Comparison of ENCODE assay signal across 21 cellular contexts in genomic region chr1:71658295-71658694, GRCh38.
DNase-seq lines count a peak whose midpoint lies in the region; ATAC-seq and TF ChIP-seq lines count a peak whose summit lies in the region.
"Had no signal": no experiment of that assay in that cellular context is flagged by ENCODE, and none has a peak within 500 bp of the region (broad histone marks: within the 10 kb centered on the region; RNA-seq: fewer than 3 reads in every experiment).

No MANE protein-coding gene starts in this region.

- H3K27me3 ChIP-seq in colonic mucosa = no peaks in the 10 kb centered on the region

- no peak overlapping the region for H3K4me3 ChIP-seq in colonic mucosa

- TF ChIP-seq CTCF in colonic mucosa (IDR thresholded peaks at IDR 0.05) = no peak

- no peaks in the 10 kb centered on the region for H3K36me3 ChIP-seq in colonic mucosa

- H3K9me3 ChIP-seq in colonic mucosa = no peaks in the 10 kb centered on the region

- H3K27ac ChIP-seq in colonic mucosa = no peak overlapping the region
- H3K27ac ChIP-seq: RWPE1 had no signal

- H3K9ac ChIP-seq in colonic mucosa (ENCODE audit: low read depth in 2 of 2, low read length in 2 of 2) = no peak overlapping the region

- DNase-seq in Right ventricle myocardium superior (no peak), Right ventricle myocardium inferior (ENCODE audit: missing footprints) (no peak), astrocyte of the hippocampus (ENCODE audit: low read depth, low spot score) (peak; percentile 14), fibroblast of the conjunctiva (ENCODE audit: low read depth) (peak; percentile 77), stromal cell of bone marrow (ENCODE audit: low read depth) (peak; percentile 44), colonic mucosa (no peak), NCI-H69 (lab: John Stamatoyannopoulos, UW) (no peak)
- DNase-seq: activated CD4-positive, alpha-beta T cell treated with anti-CD3 and anti-CD28 coated beads, Interleukin-2, amount 10 ng/mL, durations not matched to agents 7 days and 5 days; activated CD8-positive, alpha-beta memory T cell treated with anti-CD3 and anti-CD28 coated beads, Interleukin-2, amount 10 ng/mL, durations not matched to agents 7 days and 5 days; activated naive CD4-positive, alpha-beta T cell treated with anti-CD3 and anti-CD28 coated beads for 36 hours; amygdala; effector CD4-positive, alpha-beta T cell; erythroblast; GF-D8; KG1; kidney glomerular epithelial cell; NCI-H146; NCI-H748 treated with DMSO at 0.1 percent for 48 hours had no signal

- ATAC-seq in Right ventricle myocardium superior (ENCODE audit: poor library complexity) = peak; percentile 83
- no peak for ATAC-seq in Right ventricle myocardium inferior
- ATAC-seq in HG02938 (IDR thresholded peaks at IDR 0.05; ENCODE audit: unreplicated experiment) = no peak
- ATAC-seq: activated CD8-positive, alpha-beta memory T cell treated with anti-CD3 and anti-CD28 coated beads, Interleukin-2, amount 10 ng/mL, durations not matched to agents 7 days and 5 days; SK-N-SH treated with all-trans-retinoic acid at 6 μM for 48 hours had no signal

- intact Hi-C loops in Right ventricle myocardium superior (cut with DNase I) = no loop called here
- intact Hi-C loops in Right ventricle myocardium inferior (cut with DNase I) = no loop called here
- intact Hi-C loops in colonic mucosa (cut with DNase I) = no loop called here

- H3K4me1 ChIP-seq in colonic mucosa = no peaks in the 10 kb centered on the region

Comparison
In these comparisons a context has a peak if more than half of its experiments do, and no peak if none do; other contexts are left out.
1. DNase-seq: peak in astrocyte of the hippocampus (single experiment), fibroblast of the conjunctiva (single experiment) and stromal cell of bone marrow (single experiment); none in Right ventricle myocardium superior (single experiment), Right ventricle myocardium inferior (single experiment), colonic mucosa (single experiment) and NCI-H69 (single experiment).